ENCODE assay signal across 27 cellular contexts in the genomic region with DNA sequence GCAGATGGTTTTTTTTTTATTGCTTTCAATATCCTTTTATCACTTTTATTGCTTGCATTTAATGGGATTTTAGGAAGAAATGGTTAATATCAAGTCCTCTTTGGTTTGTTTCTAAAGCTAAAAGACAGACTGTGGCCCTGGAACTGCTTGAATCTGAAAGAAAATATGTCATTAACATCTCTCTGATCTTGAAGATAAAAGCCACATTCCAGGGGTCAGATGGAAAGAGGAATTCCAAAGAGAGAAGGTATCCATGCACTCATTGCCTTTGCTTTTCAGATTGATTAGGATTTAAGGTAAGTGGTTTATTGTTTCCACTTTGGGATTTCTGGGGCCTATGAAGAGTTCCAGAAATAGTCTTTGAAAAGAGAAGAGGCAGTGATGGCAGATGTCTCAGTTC. TPM values are rescaled to one million over a fixed set of nuclear protein-coding genes. Genes with fewer than 3 reads are reported as not detected.
"Had no signal": no experiment of that assay in that cellular context is flagged by ENCODE, and none has a peak within 500 bp of the region (broad histone marks: within the 10 kb centered on the region; RNA-seq: fewer than 3 reads in every experiment).

No MANE protein-coding gene starts in this region.

- H3K4me3 ChIP-seq: coronary artery, esophagus muscularis mucosa, gastroesophageal sphincter, heart left ventricle, lung, ovary, psoas muscle, skin epidermis, thoracic aorta, tibial nerve, upper lobe of right lung, vagina had no signal

- H3K4me1 ChIP-seq: foreskin keratinocyte, psoas muscle, tibial nerve, upper lobe of right lung had no signal

- H3K9me3 ChIP-seq: esophagus muscularis mucosa, gastroesophageal sphincter, heart left ventricle, ovary, psoas muscle, thoracic aorta, tibial nerve, upper lobe of right lung, vagina had no signal

- H3K36me3 ChIP-seq: esophagus muscularis mucosa, gastroesophageal sphincter, heart left ventricle, ovary, thoracic aorta, upper lobe of right lung, vagina had no signal

- FAIRE-seq: endothelial cell of umbilical vein, keratinocyte had no signal

- DNase-seq: dermis blood vessel endothelial cell; effector memory CD4-positive, alpha-beta T cell; foreskin keratinocyte; heart left ventricle; hippocampal formation; left ventricle myocardium superior; midbrain; naive thymus-derived CD4-positive, alpha-beta T cell; occipital lobe; ovary; posterior cingulate gyrus; psoas muscle; right cardiac atrium; stimulated activated CD4-positive, alpha-beta T cell treated with anti-CD3 and anti-CD28 coated beads, Interleukin-15, amount 100 ng/mL, for 24 hours; stimulated activated CD4-positive, alpha-beta T cell treated with anti-CD3 and anti-CD28 coated beads, Interleukin-2, amount 100 ng/mL, for 48 hours; stimulated activated naive B cell treated with anti-CD40 and anti-IgM and Interleukin-4, amounts not matched to agents 10 μg/mL and 1 μg/mL and 100 μg/mL, for 72 hours; upper lobe of right lung had no signal

- H3K27ac ChIP-seq: coronary artery, esophagus muscularis mucosa, foreskin keratinocyte, gastroesophageal sphincter, heart left ventricle, ovary, psoas muscle, skin epidermis, thoracic aorta, tibial nerve, upper lobe of right lung, vagina had no signal

- ATAC-seq: foreskin keratinocyte; gastroesophageal sphincter; heart left ventricle; left ventricle myocardium superior; naive thymus-derived CD4-positive, alpha-beta T cell; psoas muscle; right cardiac atrium; stimulated activated naive B cell treated with anti-CD40 and anti-IgM and Interleukin-4, amounts not matched to agents 10 μg/mL and 1 μg/mL and 100 μg/mL, for 72 hours; upper lobe of right lung had no signal

- H3K27me3 ChIP-seq: esophagus muscularis mucosa, foreskin keratinocyte, gastroesophageal sphincter, heart left ventricle, ovary, tibial nerve, upper lobe of right lung, vagina had no signal

RNA-seq across cellular contexts. Expression of gene ARHGEF33, which starts 54.1 kb away (rescaled TPM):
- polyA plus RNA-seq: naive thymus-derived CD4-positive, alpha-beta T cell had no signal
